Comparison of ENCODE assay signal across 22 cellular contexts in the genomic region with DNA sequence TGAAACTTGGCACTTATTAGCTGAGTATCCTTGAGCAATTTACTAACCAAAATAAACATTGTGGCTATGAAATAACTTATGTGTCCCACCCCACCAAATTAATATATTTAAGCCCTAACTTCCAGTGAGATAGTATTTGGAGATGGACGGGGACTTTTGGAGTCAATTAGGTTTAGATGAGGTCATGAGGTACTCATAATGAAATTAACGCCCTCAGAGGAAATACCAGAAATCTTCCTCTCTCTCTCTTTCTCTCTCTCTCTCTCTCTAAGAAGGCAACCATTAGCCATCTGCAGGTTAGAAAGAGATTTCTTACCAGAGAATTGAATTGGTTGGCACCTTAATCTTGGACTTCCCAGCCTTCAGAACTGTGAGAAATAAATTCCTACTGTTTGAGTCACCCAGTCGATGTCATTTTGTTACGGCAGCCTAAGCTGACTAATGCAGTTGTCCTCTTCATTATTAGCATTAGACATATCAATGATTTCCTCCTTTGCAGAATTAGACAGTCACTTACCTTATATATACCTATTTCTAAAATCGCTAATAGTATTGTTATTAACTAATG.
DNase-seq lines count a peak whose midpoint lies in the region; ATAC-seq and TF ChIP-seq lines count a peak whose summit lies in the region.
"Had no signal": no experiment of that assay in that cellular context is flagged by ENCODE, and none has a peak within 500 bp of the region (broad histone marks: within the 10 kb centered on the region; RNA-seq: fewer than 3 reads in every experiment).

No MANE protein-coding gene starts in this region.

- H3K4me1 Mint-ChIP-seq in activated CD4-positive, alpha-beta T cell treated with anti-CD3 and anti-CD28 coated beads, Interleukin-2, amount 10 ng/mL, durations not matched to agents 24 days and 14 days = no peaks in the 10 kb centered on the region
- no peaks in the 10 kb centered on the region for H3K4me1 Mint-ChIP-seq in naive thymus-derived CD4-positive, alpha-beta T cell

- H3K4me1 ChIP-seq in A673 (ENCODE audit: insufficient read depth, low read length, poor library complexity, severe bottlenecking) (no peaks in the 10 kb centered on the region), mammary epithelial cell (ENCODE audit: insufficient read depth, low read length) (peaks cover 3% of the 10 kb centered on the region)
- H3K4me1 ChIP-seq in naive thymus-derived CD4-positive, alpha-beta T cell (ENCODE audit: control insufficient read depth in 2 of 2, insufficient read depth in 2 of 2, low read length in 2 of 2) = no peaks in the 10 kb centered on the region
- H3K4me1 ChIP-seq: Caco-2 had no signal

- H3K27ac ChIP-seq in A673 (ENCODE audit: low read depth, low read length, poor library complexity, severe bottlenecking) = no peak overlapping the region
- H3K27ac ChIP-seq in mammary epithelial cell (ENCODE audit: insufficient read depth, low read depth, low read length) = no peak overlapping the region
- H3K27ac ChIP-seq in naive thymus-derived CD4-positive, alpha-beta T cell (ENCODE audit: low read depth, low read length) = no peak overlapping the region
- H3K27ac ChIP-seq: PC-9 had no signal

- H3K27me3 Mint-ChIP-seq in activated CD4-positive, alpha-beta T cell treated with anti-CD3 and anti-CD28 coated beads, Interleukin-2, amount 10 ng/mL, durations not matched to agents 24 days and 14 days = no peaks in the 10 kb centered on the region
- no peaks in the 10 kb centered on the region for H3K27me3 Mint-ChIP-seq in naive thymus-derived CD4-positive, alpha-beta T cell
- H3K27me3 Mint-ChIP-seq: CD4-positive, alpha-beta T cell had no signal

- in situ Hi-C loops in mammary epithelial cell (cut with MboI; ENCODE audit: low sequenced_read_pairs in 2 of 2) = no loop called here

- no peak for ATAC-seq in HG02571 (IDR thresholded peaks at IDR 0.05; ENCODE audit: unreplicated experiment)
- ATAC-seq in naive thymus-derived CD4-positive, alpha-beta T cell = no peak
- ATAC-seq: GM23338 had no signal

- H3K9me3 ChIP-seq in A673 (ENCODE audit: low read depth, low read length, poor library complexity, severe bottlenecking) = no peaks in the 10 kb centered on the region
- no peaks in the 10 kb centered on the region for H3K9me3 ChIP-seq in mammary epithelial cell (replicated peaks; ENCODE audit: insufficient read depth, low read length)
- H3K9me3 ChIP-seq in naive thymus-derived CD4-positive, alpha-beta T cell (ENCODE audit: control insufficient read depth in 2 of 3, low read length in 3 of 3) = peaks cover 0 to 5% (median 0%) of the 10 kb centered on the region in 3 experiments
- H3K9me3 ChIP-seq: Caco-2, MG63 had no signal

- WGBS in mammary epithelial cell (ENCODE audit: low coverage, missing lambda C conversion rate) = 48% methylated on average over 5 of the region's 5 CpGs

- no peak overlapping the region for H3K4me2 ChIP-seq in mammary epithelial cell (ENCODE audit: insufficient read depth, low read depth, low read length)
- H3K4me2 ChIP-seq: GM23338, PC-9 had no signal

- intact Hi-C loops in A673 (cut with micrococcal nuclease; ENCODE audit: unreplicated experiment) = no loop called here
- intact Hi-C loops in mammary epithelial cell (cut with micrococcal nuclease) = no loop called here
- intact Hi-C loops in activated CD4-positive, alpha-beta T cell treated with anti-CD3 and anti-CD28 coated beads, Interleukin-2, amount 10 ng/mL, durations not matched to agents 24 days and 14 days (cut with micrococcal nuclease) = no loop called here
- intact Hi-C loops in naive thymus-derived CD4-positive, alpha-beta T cell (cut with micrococcal nuclease) = no loop called here

- no peaks in the 10 kb centered on the region for H3K79me2 ChIP-seq in mammary epithelial cell (ENCODE audit: insufficient read depth, low read length)

- no peak overlapping the region for H3K9ac ChIP-seq in mammary epithelial cell (ENCODE audit: insufficient read depth, low read length)

- no peak overlapping the region for H3K4me3 Mint-ChIP-seq in activated CD4-positive, alpha-beta T cell treated with anti-CD3 and anti-CD28 coated beads, Interleukin-2, amount 10 ng/mL, durations not matched to agents 24 days and 14 days
- no peak overlapping the region for H3K4me3 Mint-ChIP-seq in naive thymus-derived CD4-positive, alpha-beta T cell
- H3K4me3 Mint-ChIP-seq: CD4-positive, alpha-beta T cell; GM23338 had no signal

- peak; percentile 18 for DNase-seq in A673 (ENCODE audit: low spot score)
- DNase-seq in HK-2 (ENCODE audit: unreplicated experiment) = peak; percentile 0
- peak; percentile 16 for DNase-seq in mammary epithelial cell
- DNase-seq in kidney epithelial cell (ENCODE audit: low read depth) = peak; percentile 14
- DNase-seq in activated CD4-positive, alpha-beta T cell treated with anti-CD3 and anti-CD28 coated beads, Interleukin-2, amount 10 ng/mL, durations not matched to agents 24 days and 14 days = no peak
- no peak for DNase-seq in naive thymus-derived CD4-positive, alpha-beta T cell
- DNase-seq in retina = no peak
- DNase-seq: Caco-2; CD4-positive, alpha-beta T cell; DMS153; GDM1; IMR-90; Karpas-422; MG63; NCI-H1048; NCI-H1436; NCI-H1930; NCI-H226; NCI-H524 treated with DMSO at 0.1 percent for 48 hours; PC-9 had no signal

- no peaks in the 10 kb centered on the region for H4K20me1 ChIP-seq in mammary epithelial cell (ENCODE audit: insufficient read depth, low read length)

- H3K27ac Mint-ChIP-seq in activated CD4-positive, alpha-beta T cell treated with anti-CD3 and anti-CD28 coated beads, Interleukin-2, amount 10 ng/mL, durations not matched to agents 24 days and 14 days = no peak overlapping the region
- no peak overlapping the region for H3K27ac Mint-ChIP-seq in naive thymus-derived CD4-positive, alpha-beta T cell
- H3K27ac Mint-ChIP-seq: CD4-positive, alpha-beta T cell; GM23338 had no signal

- CTCF ChIA-PET in A673 (lab: Charles Lee) = no interaction called here
- CTCF ChIA-PET in mammary epithelial cell (lab: Charles Lee; ENCODE audit: low non-redundant PET) = no interaction called here
- CTCF ChIA-PET in naive thymus-derived CD4-positive, alpha-beta T cell (lab: Charles Lee) = no interaction called here

- TF ChIP-seq CTCF in A673 (conservative IDR thresholded peaks at IDR 0.05; ENCODE audit: low read depth, low read length) (no peak), mammary epithelial cell (conservative IDR thresholded peaks at IDR 0.05 in 1 of 2, IDR thresholded peaks at IDR 0.05 in 1 of 2; ENCODE audit: extremely low read depth in 1 of 2, insufficient read depth in 1 of 2, low read depth in 1 of 2, low read length in 2 of 2) (no peak), kidney epithelial cell (IDR thresholded peaks at IDR 0.05; ENCODE audit: insufficient read depth, low read length, poor library complexity, severe bottlenecking) (no peak)

- BruUV-seq in A673 (replicated peaks; lab: Mats Ljungman, UMichigan) (no TSS peak), mammary epithelial cell (replicated peaks; lab: Mats Ljungman, UMichigan) (no TSS peak)

- H3K36me3 ChIP-seq in A673 (ENCODE audit: insufficient read depth, low read length, poor library complexity, severe bottlenecking) = no peaks in the 10 kb centered on the region
- no peaks in the 10 kb centered on the region for H3K36me3 ChIP-seq in mammary epithelial cell (ENCODE audit: insufficient read depth, low read length)
- no peaks in the 10 kb centered on the region for H3K36me3 ChIP-seq in kidney epithelial cell (ENCODE audit: control insufficient read depth, insufficient read depth, low read length)
- no peaks in the 10 kb centered on the region for H3K36me3 ChIP-seq in naive thymus-derived CD4-positive, alpha-beta T cell (ENCODE audit: control insufficient read depth in 2 of 3, insufficient read depth in 3 of 3, low read length in 3 of 3)
- H3K36me3 ChIP-seq: MG63 had no signal

- no peak overlapping the region for H2AFZ ChIP-seq in mammary epithelial cell (ENCODE audit: low read depth, low read length)
- H2AFZ ChIP-seq: GM23338, PC-9 had no signal

- no peak overlapping the region for H3K4me3 ChIP-seq in A673 (ENCODE audit: low read depth, low read length, poor library complexity, severe bottlenecking)
- no peak overlapping the region for H3K4me3 ChIP-seq in mammary epithelial cell (replicated peaks in 1 of 3; ENCODE audit: insufficient read depth in 1 of 3, low read depth in 2 of 3, low read length in 3 of 3)
- H3K4me3 ChIP-seq in kidney epithelial cell (ENCODE audit: low read depth, low read length) = no peak overlapping the region
- H3K4me3 ChIP-seq in naive thymus-derived CD4-positive, alpha-beta T cell (ENCODE audit: low read length) = no peak overlapping the region
- H3K4me3 ChIP-seq: GM23338, MG63, PC-9 had no signal

- dilution Hi-C loops in mammary epithelial cell (cut with HindIII; ENCODE audit: low sequenced_read_pairs) = no loop called here

- POLR2A ChIA-PET in A673 (lab: Charles Lee; ENCODE audit: low non-redundant PET) = interaction anchor here (0.5 kb wide), 1 partner anchor 56 kb away, joined by 4 read pairs; no protein-coding TSS in a partner anchor
- POLR2A ChIA-PET in naive thymus-derived CD4-positive, alpha-beta T cell (lab: Charles Lee) = no interaction called here

- no peaks in the 10 kb centered on the region for H3K27me3 ChIP-seq in A673 (replicated peaks; ENCODE audit: insufficient read depth, low read depth, low read length, poor library complexity)
- H3K27me3 ChIP-seq in mammary epithelial cell (ENCODE audit: insufficient read depth, low read length) = no peaks in the 10 kb centered on the region
- no peaks in the 10 kb centered on the region for H3K27me3 ChIP-seq in kidney epithelial cell (ENCODE audit: control insufficient read depth, insufficient read depth, low read length)
- no peaks in the 10 kb centered on the region for H3K27me3 ChIP-seq in naive thymus-derived CD4-positive, alpha-beta T cell (ENCODE audit: control insufficient read depth in 2 of 2, insufficient read depth in 2 of 2, low read length in 2 of 2)
- H3K27me3 ChIP-seq: MG63 had no signal

- H3K36me3 Mint-ChIP-seq in activated CD4-positive, alpha-beta T cell treated with anti-CD3 and anti-CD28 coated beads, Interleukin-2, amount 10 ng/mL, durations not matched to agents 24 days and 14 days (ENCODE audit: low read depth) = no peaks in the 10 kb centered on the region
- H3K36me3 Mint-ChIP-seq in naive thymus-derived CD4-positive, alpha-beta T cell = peaks cover 0 to 4% (median 0%) of the 10 kb centered on the region in 5 donors

- no peaks in the 10 kb centered on the region for H3K9me3 Mint-ChIP-seq in activated CD4-positive, alpha-beta T cell treated with anti-CD3 and anti-CD28 coated beads, Interleukin-2, amount 10 ng/mL, durations not matched to agents 24 days and 14 days
- H3K9me3 Mint-ChIP-seq in naive thymus-derived CD4-positive, alpha-beta T cell = peaks cover 2 to 13% (median 8%) of the 10 kb centered on the region in 11 donors

Comparison
In these comparisons a context has a peak if more than half of its experiments do, and no peak if none do; other contexts are left out.
1. DNase-seq: peak in A673 (single experiment), HK-2 (single experiment), mammary epithelial cell (single experiment) and kidney epithelial cell (single experiment); none in activated CD4-positive, alpha-beta T cell treated with anti-CD3 and anti-CD28 coated beads, Interleukin-2, amount 10 ng/mL, durations not matched to agents 24 days and 14 days (single experiment), naive thymus-derived CD4-positive, alpha-beta T cell (0 of 9) and retina (single experiment).